Comparison of ENCODE assay signal across 19 cellular contexts in genomic region chr5:69113851-69114250, GRCh38. TPM values are rescaled to one million over a fixed set of nuclear protein-coding genes. Genes with fewer than 3 reads are reported as not detected.
DNase-seq lines count a peak whose midpoint lies in the region; ATAC-seq, FAIRE-seq and TF ChIP-seq lines count a peak whose summit lies in the region.
"Had no signal": no experiment of that assay in that cellular context is flagged by ENCODE, and none has a peak within 500 bp of the region (broad histone marks: within the 10 kb centered on the region; RNA-seq: fewer than 3 reads in every experiment).

No MANE protein-coding gene starts in this region.

- H3K9me3 Mint-ChIP-seq in HFFc6 (no peaks in the 10 kb centered on the region), astrocyte (ENCODE audit: unreplicated experiment) (no peaks in the 10 kb centered on the region)
- no peaks in the 10 kb centered on the region for H3K9me3 Mint-ChIP-seq in stimulated activated naive CD8-positive, alpha-beta T cell treated with anti-CD3 and anti-CD28 coated beads, Interleukin-15, amount 100 ng/mL, for 72 hours
- H3K9me3 Mint-ChIP-seq: CD4-positive, CD25-positive, alpha-beta regulatory T cell; CD8-positive, alpha-beta memory T cell had no signal

- no peaks in the 10 kb centered on the region for H3K9me3 ChIP-seq in astrocyte (ENCODE audit: insufficient read depth, low read depth, low read length)
- H3K9me3 ChIP-seq: BE2C, HAP-1 had no signal

- peak; percentile 6 for DNase-seq in EL
- DNase-seq in HFFc6, result no peak
- no peak for DNase-seq in astrocyte (ENCODE audit: low read depth)
- no peak for DNase-seq in HuH-7 (ENCODE audit: low spot score)
- no peak for DNase-seq in stimulated activated naive CD8-positive, alpha-beta T cell treated with anti-CD3 and anti-CD28 coated beads, Interleukin-15, amount 100 ng/mL, for 72 hours
- DNase-seq in GM12892 (ENCODE audit: insufficient read length), result no peak
- DNase-seq: BE2C; C1 segment of cervical spinal cord; CD4-positive, CD25-positive, alpha-beta regulatory T cell; CD8-positive, alpha-beta memory T cell; COR-L47; DMS 273 treated with DMSO at 0.1 percent for 48 hours; DMS53; DND-41; IMR-90 had no signal

- no peak overlapping the region for H3K4me2 ChIP-seq in astrocyte (ENCODE audit: low read length)

- no peaks in the 10 kb centered on the region for H4K20me1 ChIP-seq in astrocyte (ENCODE audit: insufficient read depth, low read length)

- TF ChIP-seq POLR2A in GM12892 (IDR thresholded peaks at IDR 0.05; ENCODE audit: low read depth, low read length), result no peak

- H3K4me1 ChIP-seq in astrocyte (ENCODE audit: insufficient read depth, low read length), result no peaks in the 10 kb centered on the region
- H3K4me1 ChIP-seq: BE2C, HAP-1 had no signal

- TF ChIP-seq CTCF in HFFc6 (IDR thresholded peaks at IDR 0.05) (no peak), astrocyte (IDR thresholded peaks at IDR 0.05; ENCODE audit: insufficient read depth, low read depth, low read length) (no peak)

- no peak overlapping the region for H2AFZ ChIP-seq in astrocyte (ENCODE audit: low read depth, low read length)

- FAIRE-seq in astrocyte (lab: Jason Lieb, UNC), result peak; percentile 17
- no peak for FAIRE-seq in GM12892 (lab: Jason Lieb, UNC)
- FAIRE-seq: GM12891, K562 had no signal

- no peak overlapping the region for H3K9ac ChIP-seq in astrocyte (ENCODE audit: low read length)

- no peak overlapping the region for H3K4me3 Mint-ChIP-seq in HFFc6
- H3K4me3 Mint-ChIP-seq in astrocyte (ENCODE audit: unreplicated experiment), result no peak overlapping the region
- no peak overlapping the region for H3K4me3 Mint-ChIP-seq in stimulated activated naive CD8-positive, alpha-beta T cell treated with anti-CD3 and anti-CD28 coated beads, Interleukin-15, amount 100 ng/mL, for 72 hours
- H3K4me3 Mint-ChIP-seq: CD4-positive, CD25-positive, alpha-beta regulatory T cell; CD8-positive, alpha-beta memory T cell had no signal

- no peak overlapping the region for H3K4me3 ChIP-seq in astrocyte (ENCODE audit: insufficient read depth, low read depth, low read length)
- H3K4me3 ChIP-seq: HAP-1, K562 had no signal

- H3K79me2 ChIP-seq in astrocyte (ENCODE audit: insufficient read depth, low read length), result no peaks in the 10 kb centered on the region

- H3K27ac Mint-ChIP-seq in HFFc6 (0 out of 2 replicates have a peak overlapping the region, but pooled peaks have one; percentile 20), astrocyte (ENCODE audit: unreplicated experiment) (no peak overlapping the region)
- no peak overlapping the region for H3K27ac Mint-ChIP-seq in stimulated activated naive CD8-positive, alpha-beta T cell treated with anti-CD3 and anti-CD28 coated beads, Interleukin-15, amount 100 ng/mL, for 72 hours

- peaks cover 24% of the 10 kb centered on the region for H3K36me3 Mint-ChIP-seq in HFFc6 (ENCODE audit: low read depth)
- H3K36me3 Mint-ChIP-seq in astrocyte (ENCODE audit: low read depth, unreplicated experiment), result peaks cover 2% of the 10 kb centered on the region

- H3K36me3 ChIP-seq in astrocyte (ENCODE audit: insufficient read depth, low read length), result peaks cover 47% of the 10 kb centered on the region

- no peaks in the 10 kb centered on the region for H3K27me3 ChIP-seq in astrocyte (ENCODE audit: insufficient read depth, low read length)
- H3K27me3 ChIP-seq: BE2C had no signal

- H3K27ac ChIP-seq in astrocyte (ENCODE audit: low read depth, low read length), result no peak overlapping the region
- H3K27ac ChIP-seq: HL-60 had no signal

- H3K27me3 Mint-ChIP-seq in HFFc6 (ENCODE audit: insufficient read depth) (no peaks in the 10 kb centered on the region), astrocyte (ENCODE audit: low read depth, unreplicated experiment) (no peaks in the 10 kb centered on the region)
- H3K27me3 Mint-ChIP-seq in stimulated activated naive CD8-positive, alpha-beta T cell treated with anti-CD3 and anti-CD28 coated beads, Interleukin-15, amount 100 ng/mL, for 72 hours, result no peaks in the 10 kb centered on the region
- H3K27me3 Mint-ChIP-seq: CD4-positive, CD25-positive, alpha-beta regulatory T cell; CD8-positive, alpha-beta memory T cell had no signal

- no peak for ATAC-seq in stimulated activated naive CD8-positive, alpha-beta T cell treated with anti-CD3 and anti-CD28 coated beads, Interleukin-15, amount 100 ng/mL, for 72 hours
- ATAC-seq: K562 had no signal

- peaks cover 10% of the 10 kb centered on the region for H3K4me1 Mint-ChIP-seq in HFFc6 (ENCODE audit: low read depth)
- H3K4me1 Mint-ChIP-seq in astrocyte (ENCODE audit: low read depth, unreplicated experiment), result peaks cover 8% of the 10 kb centered on the region
- H3K4me1 Mint-ChIP-seq in stimulated activated naive CD8-positive, alpha-beta T cell treated with anti-CD3 and anti-CD28 coated beads, Interleukin-15, amount 100 ng/mL, for 72 hours, result no peaks in the 10 kb centered on the region
- H3K4me1 Mint-ChIP-seq: CD8-positive, alpha-beta memory T cell had no signal

RNA-seq across cellular contexts. Expression of gene SLC30A5, which starts 20.0 kb away (rescaled TPM):
- total RNA-seq in HFFc6 (2021; fragmentation: NEBNext Ultra II Directional; extraction: Animal tissue kit (Norgen Biotek cat#: 25700)), result 10 to 100 TPM; 55.9 to 80.7 (median 71.7) TPM
- 58.8 and 62.1 TPM in 2 replicates for total RNA-seq in astrocyte
- 23.8 TPM for polyA plus RNA-seq in GM12892 (2012; ENCODE audit: missing spikeins)

RNA-seq across cellular contexts. Expression of gene CCNB1, which starts 53.1 kb away (rescaled TPM):
- 100 to 1,000 TPM in 5 of 6 experiments, 10 to 100 TPM in 1; 89.8 to 199 (median 169) TPM for total RNA-seq in HFFc6 (2021; fragmentation: NEBNext Ultra II Directional; extraction: Animal tissue kit (Norgen Biotek cat#: 25700))
- 34.2 and 49.8 TPM in 2 replicates for total RNA-seq in astrocyte
- 70.8 TPM for polyA plus RNA-seq in GM12892 (2012; ENCODE audit: missing spikeins)
